Comparison of ENCODE assay signal across 8 cellular contexts in the genomic region with DNA sequence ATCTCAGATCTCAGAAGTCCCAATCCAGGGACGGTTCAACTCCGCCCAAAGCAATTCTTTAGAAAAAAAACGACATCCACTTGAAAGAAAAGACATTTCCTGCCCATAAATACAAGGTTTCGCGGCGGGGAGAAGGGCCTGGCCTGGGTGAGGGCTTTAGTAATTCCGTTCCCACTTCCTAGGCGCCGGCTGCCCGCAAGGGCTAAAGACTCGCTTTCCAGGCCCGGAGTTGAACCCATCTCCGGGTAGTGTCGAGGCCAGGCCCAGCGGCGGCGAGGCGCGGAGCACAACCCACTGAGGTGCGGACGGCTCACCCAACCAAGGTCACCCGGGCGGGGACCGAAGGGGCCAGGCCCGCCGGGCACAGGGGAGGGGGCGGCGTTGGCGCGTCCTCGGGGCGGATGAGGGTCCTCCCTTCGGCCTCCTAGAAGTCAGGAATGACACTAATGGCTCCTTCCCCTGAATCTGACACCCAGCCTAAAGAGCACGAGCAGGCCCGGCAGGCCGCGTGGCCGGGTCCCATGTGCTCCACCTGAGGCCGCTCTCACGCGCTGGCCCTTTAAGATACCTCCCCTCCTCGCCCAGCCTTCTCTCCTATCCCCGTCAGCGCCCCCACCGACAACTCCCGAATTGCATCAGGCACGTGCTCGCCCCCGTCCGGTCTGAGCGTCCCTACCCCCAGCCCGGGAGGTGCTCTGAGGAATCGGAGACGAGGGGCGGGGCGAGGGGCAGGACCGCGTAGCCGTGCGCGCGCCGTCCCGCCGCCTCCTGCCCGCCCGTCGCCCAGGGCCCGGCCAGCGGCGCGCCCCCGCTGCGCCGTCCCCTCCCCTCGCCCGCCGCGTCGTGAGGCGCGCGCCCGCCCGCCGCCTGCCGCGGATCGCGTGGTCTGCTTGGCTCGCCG. TPM values are rescaled to one million over a fixed set of nuclear protein-coding genes. Genes with fewer than 3 reads are reported as not detected.
DNase-seq lines count a peak whose midpoint lies in the region; ATAC-seq and TF ChIP-seq lines count a peak whose summit lies in the region.

No MANE protein-coding gene starts in this region.

- H3K4me3 ChIP-seq in ascending aorta, result peak overlapping the region; percentile 79 to 90
- H3K4me3 ChIP-seq in right cardiac atrium (ENCODE audit: low read length), result peak overlapping the region; percentile 83
- H3K4me3 ChIP-seq in uterus, result peak overlapping the region; percentile 83 to 97

- DNase-seq in NCI-H187 (lab: John Stamatoyannopoulos, UW) (peak; percentile 90 to 98), T-helper 2 cell (peak; percentile 98 to 99 (median 99)), ascending aorta (ENCODE audit: low spot score in 2 of 2) (peak; percentile 96 to 100), right cardiac atrium (peak; percentile 99 to 100 (median 100)), pulmonary artery endothelial cell (ENCODE audit: low read depth, low spot score) (peak; percentile 96), uterus (peak; percentile 100)

- H3K4me1 ChIP-seq in ascending aorta (peaks cover 10 to 30% of the 10 kb centered on the region in 2 donors), right cardiac atrium (ENCODE audit: control insufficient read depth, insufficient read depth, low read length) (peaks cover 4% of the 10 kb centered on the region), uterus (no peaks in the 10 kb centered on the region)

- 1% methylated on average over 91 of the region's 92 CpGs for WGBS in right cardiac atrium

- H3K27me3 ChIP-seq in ascending aorta (no peaks in the 10 kb centered on the region), right cardiac atrium (ENCODE audit: control insufficient read depth, insufficient read depth) (no peaks in the 10 kb centered on the region), uterus (no peaks in the 10 kb centered on the region)

- intact Hi-C loops in ascending aorta (cut with DNase I), result loop anchor here (1.0 to 10.0 kb wide), 7 partner anchors 58 to 307 kb away; a partner anchor contains a TSS
- intact Hi-C loops in right cardiac atrium (cut with DNase I), result loop anchor here in 3 of 4 donors (5.0 to 10.0 kb wide), 5 partner anchors 60 to 103 kb away; a partner anchor contains a TSS
- intact Hi-C loops in uterus (cut with DNase I; ENCODE audit: low total_unique reads), result loop anchor here (5.0 to 10.0 kb wide), 2 partner anchors 103 to 180 kb away; a partner anchor contains a TSS

- H3K36me3 ChIP-seq in ascending aorta, result no peaks in the 10 kb centered on the region
- no peaks in the 10 kb centered on the region for H3K36me3 ChIP-seq in uterus

- H3K27ac ChIP-seq in ascending aorta (peak overlapping the region; percentile 94 to 96), right cardiac atrium (ENCODE audit: low read length) (peak overlapping the region; percentile 99), uterus (peak overlapping the region; percentile 96 to 99)

- TF ChIP-seq CTCF in ascending aorta (IDR thresholded peaks at IDR 0.05) (peak; percentile 32 to 43 (median 41)), uterus (IDR thresholded peaks at IDR 0.05) (peak; percentile 20 to 55 (median 39))

- ATAC-seq in GM18505 (IDR thresholded peaks at IDR 0.05; ENCODE audit: unreplicated experiment) (peak; percentile 85), HG02970 (IDR thresholded peaks at IDR 0.05; ENCODE audit: low FRiP score, unreplicated experiment) (peak; percentile 82), right cardiac atrium (peak; percentile 95 to 96)

- no peaks in the 10 kb centered on the region for H3K9me3 ChIP-seq in ascending aorta
- no peaks in the 10 kb centered on the region for H3K9me3 ChIP-seq in right cardiac atrium (ENCODE audit: control insufficient read depth, low read length)
- no peaks in the 10 kb centered on the region for H3K9me3 ChIP-seq in uterus

- TF ChIP-seq POLR2A in GM18505 (IDR thresholded peaks at IDR 0.05; ENCODE audit: borderline replicate concordance, extremely low read depth, insufficient read depth, insufficient read length), result peak; percentile 81
- peak; percentile 84 to 86 for TF ChIP-seq POLR2A in uterus (IDR thresholded peaks at IDR 0.05)

RNA-seq across cellular contexts. Expression of a gene that starts 0.5 kb away (rescaled TPM):
- total RNA-seq in ascending aorta, result 105 TPM
- 100 to 1,000 TPM; 119 to 130 (median 124) TPM for total RNA-seq in right cardiac atrium
- 43.9 TPM for polyA plus RNA-seq in right cardiac atrium
- 54.3 and 72.1 TPM in 2 replicates for total RNA-seq in pulmonary artery endothelial cell
- 100 to 1,000 TPM in 1 of 4 donors, 10 to 100 TPM in 3; 33.3 to 202 (median 47.1) TPM for total RNA-seq in uterus

Comparison
In these comparisons a context has a peak if more than half of its experiments do, and no peak if none do; other contexts are left out.
1. Peak in every context shown above with its lines: DNase-seq, ATAC-seq, H3K4me3 ChIP-seq and H3K27ac ChIP-seq.